1 cellular context compared by ENCODE assay signal in genomic region chr16:22190169-22191088, GRCh38.
TF ChIP-seq lines count a peak whose summit lies in the region.

No MANE protein-coding gene starts in this region.

TF ChIP-seq in HepG2, 621 proteins besides CTCF, POLR2A, EP300 and RAD21 (continued from another document and continues in another):
- TF ChIP-seq ZNF704 (CRISPR knock-in tag; IDR thresholded peaks at IDR 0.05; ENCODE audit: borderline replicate concordance) (peak; percentile 92; the same call in 1 of the 2 replicates), ZSCAN29 (CRISPR knock-in tag; conservative IDR thresholded peaks at IDR 0.05) (0 out of 2 replicates have a peak, but pooled peaks have one; percentile 79), ERF (CRISPR knock-in tag; IDR thresholded peaks at IDR 0.05) (no peak; the same call in none of the 2 replicates), PAX8 (CRISPR knock-in tag; IDR thresholded peaks at IDR 0.05; ENCODE audit: borderline replicate concordance) (peak; percentile 77), NFE2L1 (CRISPR knock-in tag; IDR thresholded peaks at IDR 0.05; ENCODE audit: borderline replicate concordance) (peak; percentile 85; the same call in 1 of the 2 replicates), ELF1 (CRISPR knock-in tag; IDR thresholded peaks at IDR 0.05) (peak; percentile 57), ZNF816 (CRISPR knock-in tag; IDR thresholded peaks at IDR 0.05; ENCODE audit: borderline replicate concordance) (no peak), REL (CRISPR knock-in tag; conservative IDR thresholded peaks at IDR 0.05) (no peak), ZNF124 (CRISPR knock-in tag; IDR thresholded peaks at IDR 0.05) (peak; percentile 89), ZBTB33 (CRISPR knock-in tag; IDR thresholded peaks at IDR 0.05) (0 out of 2 replicates have a peak, but pooled peaks have one; percentile 17), ZNF879 (CRISPR knock-in tag; IDR thresholded peaks at IDR 0.05) (no peak), ZNF710 (CRISPR knock-in tag; IDR thresholded peaks at IDR 0.05; ENCODE audit: borderline replicate concordance) (peak; percentile 92), BATF2 (CRISPR knock-in tag; IDR thresholded peaks at IDR 0.05) (no peak), MAFF (IDR thresholded peaks at IDR 0.05; ENCODE audit: low read depth, low read length) (no peak), ZBTB44 (CRISPR knock-in tag; IDR thresholded peaks at IDR 0.05) (peak; percentile 21; the same call in 1 of the 2 replicates), ZNF782 (CRISPR knock-in tag; IDR thresholded peaks at IDR 0.05; ENCODE audit: borderline replicate concordance) (peak; percentile 91), TEF (CRISPR knock-in tag; IDR thresholded peaks at IDR 0.05) (no peak), ATF7 (IDR thresholded peaks at IDR 0.05) (no peak), ATF7 (CRISPR knock-in tag; IDR thresholded peaks at IDR 0.05) (peak; percentile 89; the same call in 1 of the 2 replicates), ZNF713 (CRISPR knock-in tag; IDR thresholded peaks at IDR 0.05) (peak; percentile 98; the same call in 1 of the 2 replicates), ZNF569 (CRISPR knock-in tag; IDR thresholded peaks at IDR 0.05; ENCODE audit: borderline replicate concordance) (peak; percentile 97; the same call in 1 of the 2 replicates), FIP1L1 (IDR thresholded peaks at IDR 0.05; ENCODE audit: borderline replicate concordance, insufficient read depth, low read depth, low read length) (no peak; the same call in 1 of the 2 replicates), ASH2L (IDR thresholded peaks at IDR 0.05; ENCODE audit: insufficient read length, low read depth, low read length) (peak; percentile 12), MXD4 (CRISPR knock-in tag; IDR thresholded peaks at IDR 0.05) (peak; percentile 94), ISX (CRISPR knock-in tag; conservative IDR thresholded peaks at IDR 0.05) (peak; percentile 71; the same call in 1 of the 2 replicates), ZNF510 (CRISPR knock-in tag; IDR thresholded peaks at IDR 0.05; ENCODE audit: low read depth) (peak; percentile 97; the same call in 1 of the 2 replicates), MEF2D (CRISPR knock-in tag; IDR thresholded peaks at IDR 0.05) (no peak), ZNF354B (CRISPR knock-in tag; IDR thresholded peaks at IDR 0.05) (peak; percentile 93; the same call in 1 of the 2 replicates), NCOA5 (CRISPR knock-in tag; IDR thresholded peaks at IDR 0.05) (no peak), MYPOP (CRISPR knock-in tag; IDR thresholded peaks at IDR 0.05) (peak; percentile 94), MIXL1 (CRISPR knock-in tag; IDR thresholded peaks at IDR 0.05) (0 out of 2 replicates have a peak, but pooled peaks have one; percentile 10), ZNF275 (CRISPR knock-in tag; IDR thresholded peaks at IDR 0.05; ENCODE audit: borderline replicate concordance) (no peak), TFAP4 (IDR thresholded peaks at IDR 0.05; ENCODE audit: borderline replicate concordance, low read depth) (no peak), HNRNPLL (IDR thresholded peaks at IDR 0.05; ENCODE audit: low read depth, low read length, poor library complexity, severe bottlenecking) (peak; percentile 46), ATM (IDR thresholded peaks at IDR 0.05; ENCODE audit: borderline replicate concordance) (no peak), ZBTB26 (CRISPR knock-in tag; IDR thresholded peaks at IDR 0.05; ENCODE audit: borderline replicate concordance) (peak; percentile 87), ZNF335 (CRISPR knock-in tag; IDR thresholded peaks at IDR 0.05) (no peak), ZNF101 (CRISPR knock-in tag; IDR thresholded peaks at IDR 0.05; ENCODE audit: borderline replicate concordance, low read depth) (no peak), ZNF430 (CRISPR knock-in tag; IDR thresholded peaks at IDR 0.05) (peak; percentile 100), SRY (CRISPR knock-in tag; IDR thresholded peaks at IDR 0.05) (peak; percentile 96), ZNF800 (CRISPR knock-in tag; IDR thresholded peaks at IDR 0.05) (peak; percentile 83), ZNF639 (CRISPR knock-in tag; conservative IDR thresholded peaks at IDR 0.05) (peak; percentile 89; the same call in 1 of the 2 replicates), DRAP1 (CRISPR knock-in tag; IDR thresholded peaks at IDR 0.05) (peak; percentile 87), ZNF749 (CRISPR knock-in tag; IDR thresholded peaks at IDR 0.05; ENCODE audit: borderline replicate concordance) (peak; percentile 95; the same call in 1 of the 2 replicates), HOXA9 (CRISPR knock-in tag; IDR thresholded peaks at IDR 0.05; ENCODE audit: borderline replicate concordance) (no peak), ZBTB7A (CRISPR knock-in tag; IDR thresholded peaks at IDR 0.05) (peak; percentile 93), THYN1 (CRISPR knock-in tag; IDR thresholded peaks at IDR 0.05; ENCODE audit: borderline replicate concordance, low read depth) (no peak), MAFG (CRISPR knock-in tag; IDR thresholded peaks at IDR 0.05) (no peak)
